ENCODE assay signal across 9 cellular contexts in genomic region chr22:20463324-20464095, GRCh38. TPM values are rescaled to one million over a fixed set of nuclear protein-coding genes. Genes with fewer than 3 reads are reported as not detected.
A peak's percentile ranks its signal among the peaks of the same experiment; 100 is the strongest.
DNase-seq lines count a peak whose midpoint lies in the region; ATAC-seq and TF ChIP-seq lines count a peak whose summit lies in the region.
"Had no signal": no experiment of that assay in that cellular context is flagged by ENCODE, and none has a peak within 500 bp of the region (broad histone marks: within the 10 kb centered on the region; RNA-seq: fewer than 3 reads in every experiment).

No MANE protein-coding gene starts in this region.

- H3K14ac ChIP-seq in H9 (ENCODE audit: insufficient read depth, low read length) = no peak overlapping the region

- no peak overlapping the region for H3K4me3 ChIP-seq in SU-DHL-6 (ENCODE audit: insufficient read depth, low read length, poor library complexity, severe bottlenecking)
- no peak overlapping the region for H3K4me3 ChIP-seq in effector memory CD4-positive, alpha-beta T cell (ENCODE audit: insufficient read depth, low read depth, low read length, poor library complexity, severe bottlenecking)
- no peak overlapping the region for H3K4me3 ChIP-seq in stomach
- H3K4me3 ChIP-seq in SK-N-SH (ENCODE audit: low read depth in 2 of 2, low read length in 1 of 2) = no peak overlapping the region

- no peak overlapping the region for H2BK15ac ChIP-seq in H9 (ENCODE audit: low read depth, low read length)

- no peak overlapping the region for H2BK12ac ChIP-seq in H9 (ENCODE audit: insufficient read length, low read depth, low read length)

- H2BK5ac ChIP-seq in H9 (ENCODE audit: insufficient read length, low read length) = no peak overlapping the region

- no peak overlapping the region for H3T11ph ChIP-seq in H9 (ENCODE audit: low read length)

- H3K9me3 ChIP-seq in SU-DHL-6 (ENCODE audit: insufficient read depth, low read length) = no peaks in the 10 kb centered on the region
- no peaks in the 10 kb centered on the region for H3K9me3 ChIP-seq in effector memory CD4-positive, alpha-beta T cell (ENCODE audit: control insufficient read depth, low read length)
- no peaks in the 10 kb centered on the region for H3K9me3 ChIP-seq in stomach
- H3K9me3 ChIP-seq in SK-N-SH = no peaks in the 10 kb centered on the region
- no peaks in the 10 kb centered on the region for H3K9me3 ChIP-seq in H9 (ENCODE audit: control insufficient read depth, low read depth, low read length)

- H2BK120ac ChIP-seq in H9 (ENCODE audit: low read depth, low read length, poor library complexity, severe bottlenecking) = no peak overlapping the region

- peaks cover 53% of the 10 kb centered on the region for H3K4me1 Mint-ChIP-seq in activated CD4-positive, alpha-beta T cell treated with anti-CD3 and anti-CD28 coated beads for 36 hours
- H3K4me1 Mint-ChIP-seq in H9 = peaks cover 19 to 20% of the 10 kb centered on the region in 2 experiments

- no peak overlapping the region for H2AK5ac ChIP-seq in H9 (ENCODE audit: insufficient read length, low read length)

- peak overlapping the region; percentile 31 for H3K9ac ChIP-seq in SU-DHL-6 (ENCODE audit: low read length)
- H3K9ac ChIP-seq in SK-N-SH = no peak overlapping the region
- H3K9ac ChIP-seq in H9 (ENCODE audit: extremely low read depth, insufficient read length, low read length) = no peak overlapping the region

- intact Hi-C loops in activated CD4-positive, alpha-beta T cell treated with anti-CD3 and anti-CD28 coated beads for 36 hours (cut with DNase I, micrococcal nuclease) = no loop called here
- intact Hi-C loops in stomach (cut with DNase I; ENCODE audit: low total_unique reads) = no loop called here

- no peak overlapping the region for H3K4ac ChIP-seq in H9 (ENCODE audit: low read depth, low read length)

- peak overlapping the region; percentile 94 for H3K27ac Mint-ChIP-seq in activated CD4-positive, alpha-beta T cell treated with anti-CD3 and anti-CD28 coated beads for 36 hours
- H3K27ac Mint-ChIP-seq in H9 = peak overlapping the region in 1 of 3 experiments; percentile 73; a peak in 1 of 7 replicates

- H3K27me3 ChIP-seq in SU-DHL-6 (ENCODE audit: low read length) (no peaks in the 10 kb centered on the region), stomach (no peaks in the 10 kb centered on the region), SK-N-SH (ENCODE audit: insufficient read depth) (no peaks in the 10 kb centered on the region), H9 (ENCODE audit: insufficient read depth, low read length) (no peaks in the 10 kb centered on the region)
- H3K27me3 ChIP-seq in effector memory CD4-positive, alpha-beta T cell (replicated peaks; ENCODE audit: control insufficient read depth, insufficient read depth, low read length, poor library complexity, severe bottlenecking) = no peaks in the 10 kb centered on the region
- H3K27me3 ChIP-seq: brain microvascular endothelial cell had no signal

- H3K23ac ChIP-seq in H9 (ENCODE audit: insufficient read length, low read depth, low read length) = no peak overlapping the region

- peaks cover 19% of the 10 kb centered on the region for H3K36me3 Mint-ChIP-seq in activated CD4-positive, alpha-beta T cell treated with anti-CD3 and anti-CD28 coated beads for 36 hours (ENCODE audit: low read depth)
- H3K36me3 Mint-ChIP-seq in H9 (ENCODE audit: insufficient read depth in 1 of 3, low read depth in 3 of 3) = peaks cover 0 to 11% (median 0%) of the 10 kb centered on the region in 3 experiments; a peak in 3 of 7 replicates

- TF ChIP-seq EP300 in stomach (IDR thresholded peaks at IDR 0.05) = no peak
- TF ChIP-seq EP300 in SK-N-SH (IDR thresholded peaks at IDR 0.05; ENCODE audit: borderline replicate concordance in 1 of 2, low read depth in 1 of 2, low read length in 1 of 2) = no peak

- CTCF ChIA-PET in activated CD4-positive, alpha-beta T cell treated with anti-CD3 and anti-CD28 coated beads for 36 hours (lab: Charles Lee) = interaction anchor here (0.7 to 3.1 kb wide), 9 partner anchors 9 to 226 kb away, joined by 3 to 14 read pairs (median 4); partner anchors contain the start of gene MED15
- CTCF ChIA-PET in SK-N-SH (lab: Yijun Ruan, JAX) = interaction anchor here (1.5 to 1.6 kb wide), 2 partner anchors 42 to 45 kb away, joined by 3 to 8 read pairs; no protein-coding TSS in a partner anchor

- H3K4me2 ChIP-seq in SU-DHL-6 (ENCODE audit: low read depth, low read length, poor library complexity, severe bottlenecking) (peak overlapping the region; percentile 43), SK-N-SH (no peak overlapping the region), H9 (ENCODE audit: insufficient read depth, insufficient read length, low read length) (no peak overlapping the region)

- WGBS in stomach, 5 donors = 46 to 78% (median 61%) methylated on average over 2 of the region's 2 CpGs
- WGBS in SK-N-SH (ENCODE audit: low lambda C conversion rate) = 91% methylated on average over 2 of the region's 2 CpGs
- WGBS in H9 (ENCODE audit: extremely low coverage, insufficient read length, low lambda C conversion rate) = no CpG with 5 or more reads among the region's 2 CpGs

- TF ChIP-seq CTCF in SU-DHL-6 (IDR thresholded peaks at IDR 0.05; ENCODE audit: insufficient read depth, low read length, poor library complexity, severe bottlenecking) = no peak
- TF ChIP-seq CTCF in stomach (IDR thresholded peaks at IDR 0.05) = no peak
- TF ChIP-seq CTCF in SK-N-SH (IDR thresholded peaks at IDR 0.05) = no peak
- TF ChIP-seq CTCF in H9 (conservative IDR thresholded peaks at IDR 0.05) = no peak

- TF ChIP-seq RAD21 in SK-N-SH (IDR thresholded peaks at IDR 0.05; ENCODE audit: low read length) = no peak

- H4K20me1 ChIP-seq in SU-DHL-6 (ENCODE audit: low read depth, low read length) = no peaks in the 10 kb centered on the region
- H4K20me1 ChIP-seq in SK-N-SH (ENCODE audit: insufficient read depth) = no peaks in the 10 kb centered on the region
- H4K20me1 ChIP-seq in H9 (ENCODE audit: control insufficient read depth, insufficient read depth, insufficient read length) = no peaks in the 10 kb centered on the region

- no peaks in the 10 kb centered on the region for H3K9me3 Mint-ChIP-seq in activated CD4-positive, alpha-beta T cell treated with anti-CD3 and anti-CD28 coated beads for 36 hours (ENCODE audit: low read depth)
- H3K9me3 Mint-ChIP-seq in H9 = no peaks in the 10 kb centered on the region

- H3K4me3 Mint-ChIP-seq in activated CD4-positive, alpha-beta T cell treated with anti-CD3 and anti-CD28 coated beads for 36 hours = no peak overlapping the region
- H3K4me3 Mint-ChIP-seq in H9 = no peak overlapping the region

- peak overlapping the region; percentile 69 for H3K27ac ChIP-seq in SU-DHL-6 (ENCODE audit: low read depth, low read length)
- H3K27ac ChIP-seq in effector memory CD4-positive, alpha-beta T cell (ENCODE audit: insufficient read depth, low read length, poor library complexity, severe bottlenecking) = peak overlapping the region; percentile 70
- H3K27ac ChIP-seq in stomach = peak overlapping the region; percentile 25 to 66 (median 43)
- H3K27ac ChIP-seq in SK-N-SH (ENCODE audit: low read depth in 2 of 2, low read length in 1 of 2) = no peak overlapping the region
- no peak overlapping the region for H3K27ac ChIP-seq in H9 (ENCODE audit: insufficient read length, low read depth, low read length)
- H3K27ac ChIP-seq: brain microvascular endothelial cell had no signal

- no peak overlapping the region for H4K5ac ChIP-seq in H9 (ENCODE audit: insufficient read length, low read depth, low read length)

- ATAC-seq in activated CD4-positive, alpha-beta T cell treated with anti-CD3 and anti-CD28 coated beads for 36 hours = peak; percentile 31

- H3K4me1 ChIP-seq in effector memory CD4-positive, alpha-beta T cell (ENCODE audit: control insufficient read depth, insufficient read depth, low read length, poor library complexity, severe bottlenecking) = peaks cover 46% of the 10 kb centered on the region
- H3K4me1 ChIP-seq in stomach = peaks cover 0 to 17% (median 3%) of the 10 kb centered on the region in 4 donors
- no peaks in the 10 kb centered on the region for H3K4me1 ChIP-seq in SK-N-SH (ENCODE audit: control insufficient read depth in 1 of 2, insufficient read depth in 2 of 2, low read depth in 1 of 2, low read length in 1 of 2)
- peaks cover 3% of the 10 kb centered on the region; the same call in 1 of the 2 replicates for H3K4me1 ChIP-seq in H9 (ENCODE audit: insufficient read depth, low read length)

- H3K27me3 Mint-ChIP-seq in activated CD4-positive, alpha-beta T cell treated with anti-CD3 and anti-CD28 coated beads for 36 hours = no peaks in the 10 kb centered on the region
- H3K27me3 Mint-ChIP-seq in H9 (ENCODE audit: low read depth) = no peaks in the 10 kb centered on the region

- POLR2A ChIA-PET in activated CD4-positive, alpha-beta T cell treated with anti-CD3 and anti-CD28 coated beads for 36 hours (lab: Charles Lee) = interaction anchor here (0.6 to 0.7 kb wide), 2 partner anchors 11 to 44 kb away, joined by 3 to 4 read pairs; no protein-coding TSS in a partner anchor
- POLR2A ChIA-PET in SK-N-SH (lab: Yijun Ruan, JAX) = no interaction called here

- H4K8ac ChIP-seq in H9 (replicated peaks; ENCODE audit: insufficient read length, low read depth, low read length) = no peak overlapping the region

- H3K23me2 ChIP-seq in H9 (ENCODE audit: insufficient read length, low read depth, low read length, poor library complexity, severe bottlenecking) = no peaks in the 10 kb centered on the region

- peak overlapping the region; percentile 53 for H2AFZ ChIP-seq in SU-DHL-6 (ENCODE audit: low read depth, low read length, severe bottlenecking)
- H2AFZ ChIP-seq in SK-N-SH (ENCODE audit: low read depth) = no peak overlapping the region
- no peak overlapping the region for H2AFZ ChIP-seq in H9 (ENCODE audit: low read length)

- H3K18ac ChIP-seq in H9 (ENCODE audit: insufficient read length, low read depth, low read length) = no peak overlapping the region

- H3K56ac ChIP-seq in H9 (ENCODE audit: insufficient read length, low read depth, low read length) = no peak overlapping the region

- H3F3A ChIP-seq in SU-DHL-6 (ENCODE audit: insufficient read depth) (no peaks in the 10 kb centered on the region), SK-N-SH (replicated peaks; ENCODE audit: insufficient read depth) (no peaks in the 10 kb centered on the region)

- H3K9me2 ChIP-seq in SU-DHL-6 (replicated peaks; ENCODE audit: insufficient read depth, low read length) (no peaks in the 10 kb centered on the region), SK-N-SH (no peaks in the 10 kb centered on the region)

- no peak for TF ChIP-seq POLR2A in stomach (IDR thresholded peaks at IDR 0.05)

- no peak for DNase-seq in activated CD4-positive, alpha-beta T cell treated with anti-CD3 and anti-CD28 coated beads for 36 hours
- DNase-seq in activated CD4-positive, alpha-beta T cell treated with anti-CD3 and anti-CD28 coated beads for 48 hours = no peak
- peak in 1 of 3 donors; percentile 6 for DNase-seq in effector memory CD4-positive, alpha-beta T cell
- DNase-seq in stomach (no peak), SK-N-SH (no peak), H9 (no peak), GM19238 (ENCODE audit: insufficient read length, low spot score) (no peak)
- DNase-seq: brain microvascular endothelial cell had no signal

- H4K91ac ChIP-seq in H9 (ENCODE audit: insufficient read length, low read depth, low read length) = no peak overlapping the region

- H3K79me2 ChIP-seq in SU-DHL-6 (ENCODE audit: insufficient read depth, low read length) (no peaks in the 10 kb centered on the region), SK-N-SH (ENCODE audit: insufficient read depth) (no peaks in the 10 kb centered on the region), H9 (ENCODE audit: insufficient read depth, low read length) (no peaks in the 10 kb centered on the region)

- H3K79me1 ChIP-seq in H9 (ENCODE audit: insufficient read depth, low read depth, low read length, poor library complexity, severe bottlenecking) = no peaks in the 10 kb centered on the region

- H3K36me3 ChIP-seq in SU-DHL-6 (ENCODE audit: low read length) = no peaks in the 10 kb centered on the region
- H3K36me3 ChIP-seq in effector memory CD4-positive, alpha-beta T cell (ENCODE audit: control insufficient read depth, insufficient read depth, low read length) = peaks cover 6% of the 10 kb centered on the region
- peaks cover 5 to 48% (median 41%) of the 10 kb centered on the region in 4 donors for H3K36me3 ChIP-seq in stomach
- H3K36me3 ChIP-seq in SK-N-SH (replicated peaks in 1 of 2; ENCODE audit: control insufficient read depth in 1 of 2, insufficient read depth in 2 of 2, low read length in 1 of 2) = peaks cover 9 to 29% of the 10 kb centered on the region in 2 experiments

- no peak overlapping the region for H2BK20ac ChIP-seq in H9 (ENCODE audit: low read depth, low read length, poor library complexity, severe bottlenecking)

RNA-seq across cellular contexts. Expression of gene SCARF2, which starts 25.9 kb away (rescaled TPM):
- under 1 TPM; 0.39 to 0.46 TPM for total RNA-seq in activated CD4-positive, alpha-beta T cell treated with anti-CD3 and anti-CD28 coated beads for 36 hours
- total RNA-seq in stomach (10 to 100 TPM in 2 of 5 donors, 1 to 10 TPM in 2, under 1 TPM in 1; 0.89 to 42.9 (median 6.4) TPM), H9 (2021) (10.8 and 12.7 TPM in 2 replicates)
- polyA plus RNA-seq in stomach (1 to 10 TPM; 1.5 to 2.0 (median 1.6) TPM), SK-N-SH (2012; rRNA removed) (32.1 and 49.0 TPM in 2 replicates)
- polyA plus RNA-seq in SK-N-SH (2012; cell fraction: cytosol; rRNA removed) = 21.0 and 41.3 TPM in 2 replicates
- polyA plus RNA-seq in SK-N-SH (2012; cell fraction: nucleus; rRNA removed) = 91.3 and 138 TPM in 2 replicates

RNA-seq across cellular contexts. Expression of gene KLHL22, which starts 32.1 kb away (rescaled TPM):
- 10 to 100 TPM; 14.1 to 15.2 TPM for total RNA-seq in activated CD4-positive, alpha-beta T cell treated with anti-CD3 and anti-CD28 coated beads for 36 hours
- total RNA-seq in stomach (10 to 100 TPM in 4 of 5 donors, 1 to 10 TPM in 1; 7.0 to 26.5 (median 22.8) TPM), H9 (2021) (11.9 and 12.7 TPM in 2 replicates)
- polyA plus RNA-seq in stomach (10 to 100 TPM in 2 of 3 donors, 1 to 10 TPM in 1; 7.0 to 10.8 (median 10.2) TPM), SK-N-SH (2012; rRNA removed) (26.5 and 29.8 TPM in 2 replicates)
- polyA plus RNA-seq in SK-N-SH (2012; cell fraction: cytosol; rRNA removed) = 9.3 and 17.3 TPM in 2 replicates
- 56.9 and 66.8 TPM in 2 replicates for polyA plus RNA-seq in SK-N-SH (2012; cell fraction: nucleus; rRNA removed)

RNA-seq across cellular contexts. Expression of gene MED15, which starts 43.9 kb away (rescaled TPM):
- 100 to 1,000 TPM in 1 of 2 experiments, 10 to 100 TPM in 1; 84.4 to 107 TPM for total RNA-seq in activated CD4-positive, alpha-beta T cell treated with anti-CD3 and anti-CD28 coated beads for 36 hours
- total RNA-seq in stomach (100 to 1,000 TPM in 3 of 5 donors, 10 to 100 TPM in 2; 28.3 to 289 (median 135) TPM), H9 (2021) (46.0 and 47.4 TPM in 2 replicates)
- polyA plus RNA-seq in stomach (10 to 100 TPM; 29.3 to 41.9 (median 39.3) TPM), SK-N-SH (2012; rRNA removed) (36.0 and 45.1 TPM in 2 replicates)
- polyA plus RNA-seq in SK-N-SH (2012; cell fraction: cytosol; rRNA removed) = 20.6 and 30.1 TPM in 2 replicates
- 186 and 205 TPM in 2 replicates for polyA plus RNA-seq in SK-N-SH (2012; cell fraction: nucleus; rRNA removed)

Comparison
In these comparisons a context has a peak if more than half of its experiments do, and no peak if none do; other contexts are left out.
1. H3K27ac ChIP-seq: peak in SU-DHL-6 (single experiment), effector memory CD4-positive, alpha-beta T cell (single experiment) and stomach (5 of 5); none in SK-N-SH (0 of 2) and H9 (single experiment).